8 cellular contexts compared by ENCODE assay signal in the genomic region with DNA sequence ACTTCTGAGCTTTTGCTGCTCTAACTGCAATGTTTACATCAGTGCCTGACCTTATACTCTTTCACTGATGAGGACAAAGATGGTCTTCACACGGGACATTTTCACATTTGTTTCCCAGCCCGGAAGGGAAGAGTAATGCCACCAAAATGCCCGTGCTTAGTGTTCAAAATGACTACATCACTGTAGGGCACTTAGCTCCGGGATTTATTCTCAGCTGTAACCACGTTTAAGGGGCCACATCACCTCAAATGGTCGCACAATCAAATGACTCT. TPM values are rescaled to one million over a fixed set of nuclear protein-coding genes. Genes with fewer than 3 reads are reported as not detected.
DNase-seq lines count a peak whose midpoint lies in the region; ATAC-seq and TF ChIP-seq lines count a peak whose summit lies in the region.

No MANE protein-coding gene starts in this region.

- POLR2A ChIA-PET in activated naive CD8-positive, alpha-beta T cell treated with anti-CD3 and anti-CD28 coated beads, Interleukin-2, amount 10 ng/mL, durations not matched to agents 7 days and 5 days (lab: Charles Lee): interaction anchor here (1.4 to 1.8 kb wide), 2 partner anchors 79 to 96 kb away, joined by 5 to 6 read pairs; a partner anchor contains a TSS

- peaks cover 45% of the 10 kb centered on the region for H3K4me1 Mint-ChIP-seq in activated CD4-positive, alpha-beta T cell treated with anti-CD3 and anti-CD28 coated beads, Interleukin-2, amount 10 ng/mL, durations not matched to agents 24 days and 14 days
- H3K4me1 Mint-ChIP-seq in activated naive CD8-positive, alpha-beta T cell treated with anti-CD3 and anti-CD28 coated beads, Interleukin-2, amount 10 ng/mL, durations not matched to agents 7 days and 5 days: peaks cover 28% of the 10 kb centered on the region

- H3K27me3 ChIP-seq in left lung (no peaks in the 10 kb centered on the region), thoracic aorta (replicated peaks; ENCODE audit: insufficient read depth) (no peaks in the 10 kb centered on the region)

- H3K36me3 Mint-ChIP-seq in activated CD4-positive, alpha-beta T cell treated with anti-CD3 and anti-CD28 coated beads, Interleukin-2, amount 10 ng/mL, durations not matched to agents 24 days and 14 days (ENCODE audit: low read depth): no peaks in the 10 kb centered on the region
- H3K36me3 Mint-ChIP-seq in activated naive CD8-positive, alpha-beta T cell treated with anti-CD3 and anti-CD28 coated beads, Interleukin-2, amount 10 ng/mL, durations not matched to agents 7 days and 5 days: no peaks in the 10 kb centered on the region

- no peaks in the 10 kb centered on the region for H3K9me3 ChIP-seq in left lung
- H3K9me3 ChIP-seq in thoracic aorta: no peaks in the 10 kb centered on the region

- H3K4me3 ChIP-seq in left lung (peak overlapping the region; percentile 36 to 43), thoracic aorta (peak overlapping the region; percentile 74)

- peak overlapping the region; percentile 77 for H3K4me3 Mint-ChIP-seq in activated CD4-positive, alpha-beta T cell treated with anti-CD3 and anti-CD28 coated beads, Interleukin-2, amount 10 ng/mL, durations not matched to agents 24 days and 14 days
- H3K4me3 Mint-ChIP-seq in activated naive CD8-positive, alpha-beta T cell treated with anti-CD3 and anti-CD28 coated beads, Interleukin-2, amount 10 ng/mL, durations not matched to agents 7 days and 5 days: peak overlapping the region; percentile 82

- intact Hi-C loops in activated CD4-positive, alpha-beta T cell treated with anti-CD3 and anti-CD28 coated beads, Interleukin-2, amount 10 ng/mL, durations not matched to agents 24 days and 14 days (cut with micrococcal nuclease): loop anchor here (5.0 to 10.0 kb wide), 2 partner anchors 247 to 1854 kb away; no protein-coding TSS in a partner anchor
- intact Hi-C loops in left lung (cut with DNase I): no loop called here

- ATAC-seq in activated naive CD8-positive, alpha-beta T cell treated with anti-CD3 and anti-CD28 coated beads, Interleukin-2, amount 10 ng/mL, durations not matched to agents 7 days and 5 days (ENCODE audit: low read depth): no peak
- ATAC-seq in left lung (no peak), thoracic aorta (ENCODE audit: insufficient number of reproducible peaks, low FRiP score, low read depth) (peak; percentile 1), GM18520 (IDR thresholded peaks at IDR 0.05; ENCODE audit: unreplicated experiment) (no peak)

- H3K9me3 Mint-ChIP-seq in activated CD4-positive, alpha-beta T cell treated with anti-CD3 and anti-CD28 coated beads, Interleukin-2, amount 10 ng/mL, durations not matched to agents 24 days and 14 days: no peaks in the 10 kb centered on the region
- H3K9me3 Mint-ChIP-seq in activated naive CD8-positive, alpha-beta T cell treated with anti-CD3 and anti-CD28 coated beads, Interleukin-2, amount 10 ng/mL, durations not matched to agents 7 days and 5 days: no peaks in the 10 kb centered on the region

- H3K27ac ChIP-seq in left lung (peak overlapping the region; percentile 96 to 100), thoracic aorta (peak overlapping the region; percentile 94 to 95)

- no peak for DNase-seq in activated CD4-positive, alpha-beta T cell treated with anti-CD3 and anti-CD28 coated beads, Interleukin-2, amount 10 ng/mL, durations not matched to agents 24 days and 14 days
- DNase-seq in activated CD4-positive, alpha-beta T cell treated with anti-CD3 and anti-CD28 coated beads for 1 hour: no peak
- no peak for DNase-seq in activated naive CD8-positive, alpha-beta T cell treated with anti-CD3 and anti-CD28 coated beads, Interleukin-2, amount 10 ng/mL, durations not matched to agents 7 days and 5 days
- DNase-seq in left lung (no peak), thoracic aorta (ENCODE audit: low spot score) (no peak), foreskin melanocyte (no peak), GM03348 (ENCODE audit: low spot score) (no peak)

- no peaks in the 10 kb centered on the region for H3K36me3 ChIP-seq in left lung
- H3K36me3 ChIP-seq in thoracic aorta: no peaks in the 10 kb centered on the region

- no peaks in the 10 kb centered on the region for H3K27me3 Mint-ChIP-seq in activated CD4-positive, alpha-beta T cell treated with anti-CD3 and anti-CD28 coated beads, Interleukin-2, amount 10 ng/mL, durations not matched to agents 24 days and 14 days
- no peaks in the 10 kb centered on the region for H3K27me3 Mint-ChIP-seq in activated naive CD8-positive, alpha-beta T cell treated with anti-CD3 and anti-CD28 coated beads, Interleukin-2, amount 10 ng/mL, durations not matched to agents 7 days and 5 days

- peaks cover 44 to 69% of the 10 kb centered on the region in 2 donors for H3K4me1 ChIP-seq in left lung
- peaks cover 20 to 52% of the 10 kb centered on the region in 2 donors for H3K4me1 ChIP-seq in thoracic aorta (ENCODE audit: control insufficient read depth in 1 of 2, low read depth in 2 of 2)

- TF ChIP-seq CTCF in left lung (IDR thresholded peaks at IDR 0.05): no peak
- TF ChIP-seq CTCF in thoracic aorta (IDR thresholded peaks at IDR 0.05): no peak

- peak overlapping the region; percentile 89 for H3K27ac Mint-ChIP-seq in activated CD4-positive, alpha-beta T cell treated with anti-CD3 and anti-CD28 coated beads, Interleukin-2, amount 10 ng/mL, durations not matched to agents 24 days and 14 days
- H3K27ac Mint-ChIP-seq in activated naive CD8-positive, alpha-beta T cell treated with anti-CD3 and anti-CD28 coated beads, Interleukin-2, amount 10 ng/mL, durations not matched to agents 7 days and 5 days: peak overlapping the region; percentile 76

RNA-seq across cellular contexts. Expression of a gene that starts 2.9 kb away (rescaled TPM):
- not detected in 2 replicates for total RNA-seq in activated CD4-positive, alpha-beta T cell treated with anti-CD3 and anti-CD28 coated beads, Interleukin-2, amount 10 ng/mL, durations not matched to agents 24 days and 14 days
- total RNA-seq in activated naive CD8-positive, alpha-beta T cell treated with anti-CD3 and anti-CD28 coated beads, Interleukin-2, amount 10 ng/mL, durations not matched to agents 7 days and 5 days: not detected
- under 1 TPM in 1 of 2 donors, not detected in 1; 0.26 TPM for total RNA-seq in left lung
- not detected for total RNA-seq in thoracic aorta

RNA-seq across cellular contexts. Expression of a gene that starts 56.4 kb away (rescaled TPM):
- total RNA-seq in activated CD4-positive, alpha-beta T cell treated with anti-CD3 and anti-CD28 coated beads, Interleukin-2, amount 10 ng/mL, durations not matched to agents 24 days and 14 days: 8.6 and 9.0 TPM in 2 replicates
- total RNA-seq in activated naive CD8-positive, alpha-beta T cell treated with anti-CD3 and anti-CD28 coated beads, Interleukin-2, amount 10 ng/mL, durations not matched to agents 7 days and 5 days: 1 to 10 TPM; 5.1 to 6.8 TPM
- 10 to 100 TPM in 1 of 2 donors, 1 to 10 TPM in 1; 8.3 to 11.0 TPM for total RNA-seq in left lung
- 1 to 10 TPM; 4.5 to 8.5 TPM for total RNA-seq in thoracic aorta
